ENCODE assay signal across 8 cellular contexts in genomic region chr13:20191902-20192469, GRCh38. TPM values are rescaled to one million over a fixed set of nuclear protein-coding genes. Genes with fewer than 3 reads are reported as not detected.
DNase-seq lines count a peak whose midpoint lies in the region; ATAC-seq and TF ChIP-seq lines count a peak whose summit lies in the region.

No MANE protein-coding gene starts in this region.

- no peak overlapping the region for H2BK12ac ChIP-seq in trophoblast cell (ENCODE audit: low read length)

- intact Hi-C loops in Right ventricle myocardium superior (cut with DNase I) (no loop called here), cardiac septum (cut with DNase I) (loop anchor here (10.0 kb wide), 1 partner anchor 733 kb away; no protein-coding TSS in a partner anchor), activated B cell treated with CpG ODN at 0.5 μM for 24 hours (cut with micrococcal nuclease) (loop anchor here (1.0 to 10.0 kb wide), 3 partner anchors 10 to 513 kb away; partner anchors contain the start of gene IL17D), head of caudate nucleus (cut with DNase I) (loop anchor here (10.0 kb wide), 1 partner anchor 293 kb away; no protein-coding TSS in a partner anchor)

- no peak for TF ChIP-seq CTCF in activated B cell treated with CpG ODN at 0.5 μM for 24 hours (IDR thresholded peaks at IDR 0.05)
- TF ChIP-seq CTCF in glutamatergic neuron (IDR thresholded peaks at IDR 0.05; ENCODE audit: partially characterized antibody, unreplicated experiment) = no peak

- no peaks in the 10 kb centered on the region for H3K79me1 ChIP-seq in trophoblast cell (ENCODE audit: low read length)

- H3K27ac ChIP-seq in trophoblast cell (ENCODE audit: low read depth, low read length) = no peak overlapping the region

- ATAC-seq in Right ventricle myocardium superior (ENCODE audit: poor library complexity) (peak; percentile 36), activated B cell treated with CpG ODN at 0.5 μM for 24 hours (ENCODE audit: low read depth) (no peak)

- H3K14ac ChIP-seq in trophoblast cell (ENCODE audit: low read length) = no peak overlapping the region

- no peak overlapping the region for H3K9ac ChIP-seq in trophoblast cell (ENCODE audit: low read length)

- no peak overlapping the region for H2BK5ac ChIP-seq in trophoblast cell (ENCODE audit: low read depth, low read length, poor library complexity)

- H3K9me3 Mint-ChIP-seq in activated B cell treated with CpG ODN at 0.5 μM for 24 hours (no peaks in the 10 kb centered on the region), glutamatergic neuron (ENCODE audit: unreplicated experiment) (no peaks in the 10 kb centered on the region)

- H2BK120ac ChIP-seq in trophoblast cell (ENCODE audit: insufficient read depth, low read length, poor library complexity) = no peak overlapping the region

- H3K27me3 ChIP-seq in trophoblast cell (ENCODE audit: insufficient read depth, low read length) = peaks cover 26% of the 10 kb centered on the region

- no peaks in the 10 kb centered on the region for H3K36me3 ChIP-seq in trophoblast cell (ENCODE audit: control insufficient read depth in 1 of 2, insufficient read depth in 2 of 2, low read length in 2 of 2)

- H3K4me1 Mint-ChIP-seq in activated B cell treated with CpG ODN at 0.5 μM for 24 hours (peaks cover 20% of the 10 kb centered on the region), glutamatergic neuron (ENCODE audit: low read depth, unreplicated experiment) (peaks cover 2% of the 10 kb centered on the region)

- POLR2A ChIA-PET in activated B cell treated with CpG ODN at 0.5 μM for 24 hours (lab: Charles Lee) = no interaction called here

- no CpG with 5 or more reads among the region's 36 CpGs for WGBS in trophoblast cell (ENCODE audit: extremely low coverage, insufficient coverage, insufficient read length)

- no peaks in the 10 kb centered on the region for H3K79me2 ChIP-seq in trophoblast cell (ENCODE audit: control insufficient read depth, insufficient read depth, low read length, poor library complexity)

- H3K27me3 Mint-ChIP-seq in activated B cell treated with CpG ODN at 0.5 μM for 24 hours (peaks cover 49% of the 10 kb centered on the region), glutamatergic neuron (ENCODE audit: unreplicated experiment) (peaks cover 18% of the 10 kb centered on the region)

- no peak overlapping the region for H4K12ac ChIP-seq in trophoblast cell (ENCODE audit: low read depth, low read length)

- no peak overlapping the region for H3K4ac ChIP-seq in trophoblast cell (ENCODE audit: low read depth, low read length)

- DNase-seq in Right ventricle myocardium superior (no peak), cardiac septum (ENCODE audit: low spot score) (no peak), activated B cell treated with CpG ODN at 0.5 μM for 24 hours (no peak), glutamatergic neuron (no peak), trophoblast cell (peak; percentile 20 to 68), ureter (ENCODE audit: low spot score) (no peak), head of caudate nucleus (no peak), NCI-H2171 treated with DMSO at 0.1 percent for 48 hours (lab: John Stamatoyannopoulos, UW) (no peak)

- no peaks in the 10 kb centered on the region for H3K9me3 ChIP-seq in trophoblast cell (ENCODE audit: insufficient read depth, low read depth, low read length)

- peak overlapping the region; percentile 64 for H3K4me3 ChIP-seq in trophoblast cell (ENCODE audit: low read depth, low read length)

- peak overlapping the region; percentile 98 for H3K4me2 ChIP-seq in trophoblast cell (ENCODE audit: low read length)

- CTCF ChIA-PET in activated B cell treated with CpG ODN at 0.5 μM for 24 hours (lab: Charles Lee) = interaction anchor here (1.1 kb wide), 1 partner anchor 13 kb away, joined by 4 read pairs; no protein-coding TSS in a partner anchor

- H3K18ac ChIP-seq in trophoblast cell (ENCODE audit: low read length) = no peak overlapping the region

- no peak overlapping the region for H3K23ac ChIP-seq in trophoblast cell (ENCODE audit: low read length)

- no peak overlapping the region for H4K91ac ChIP-seq in trophoblast cell (ENCODE audit: low read depth, low read length)

- no peak overlapping the region for H2AK5ac ChIP-seq in trophoblast cell (ENCODE audit: low read length)

- no peak overlapping the region for H4K8ac ChIP-seq in trophoblast cell (ENCODE audit: low read depth, low read length)

- H3K4me3 Mint-ChIP-seq in activated B cell treated with CpG ODN at 0.5 μM for 24 hours (peak overlapping the region; percentile 64), glutamatergic neuron (ENCODE audit: unreplicated experiment) (peak overlapping the region; percentile 69)

- peak overlapping the region; percentile 37 for H2AFZ ChIP-seq in trophoblast cell (ENCODE audit: insufficient read depth, low read length, poor library complexity)

- peaks cover 0 to 10% of the 10 kb centered on the region in 2 experiments for H3K4me1 ChIP-seq in trophoblast cell (ENCODE audit: control insufficient read depth in 1 of 2, insufficient read depth in 2 of 2, low read length in 2 of 2)

- H3K27ac Mint-ChIP-seq in activated B cell treated with CpG ODN at 0.5 μM for 24 hours (no peak overlapping the region), glutamatergic neuron (ENCODE audit: unreplicated experiment) (no peak overlapping the region)

- H3K36me3 Mint-ChIP-seq in activated B cell treated with CpG ODN at 0.5 μM for 24 hours (ENCODE audit: low read depth) = no peaks in the 10 kb centered on the region
- H3K36me3 Mint-ChIP-seq in glutamatergic neuron (ENCODE audit: unreplicated experiment) = peaks cover 6% of the 10 kb centered on the region

RNA-seq across cellular contexts. Expression of gene GJB2, which starts 0.8 kb away (rescaled TPM):
- total RNA-seq in Right ventricle myocardium superior = 0.38 TPM
- 0.46 TPM for total RNA-seq in cardiac septum
- not detected in 2 replicates for total RNA-seq in activated B cell treated with CpG ODN at 0.5 μM for 24 hours
- total RNA-seq in glutamatergic neuron (ENCODE audit: unreplicated experiment) = not detected
- polyA plus RNA-seq in trophoblast cell (2013) = 2.8 and 2.9 TPM in 2 replicates
- total RNA-seq in ureter = 4.9 TPM

RNA-seq across cellular contexts. Expression of gene GJA3, which starts 31.1 kb away (rescaled TPM):
- total RNA-seq in Right ventricle myocardium superior (13.9 TPM), cardiac septum (25.9 TPM), activated B cell treated with CpG ODN at 0.5 μM for 24 hours (0.09 and 0.10 TPM in 2 replicates), glutamatergic neuron (ENCODE audit: unreplicated experiment) (not detected), ureter (0.13 TPM)
- polyA plus RNA-seq in trophoblast cell (2013) = 0.05 and 0.07 TPM in 2 replicates

RNA-seq across cellular contexts. Expression of gene GJB6, which starts 40.1 kb away (rescaled TPM):
- not detected for total RNA-seq in Right ventricle myocardium superior
- not detected for total RNA-seq in cardiac septum
- total RNA-seq in activated B cell treated with CpG ODN at 0.5 μM for 24 hours = not detected in 2 replicates
- total RNA-seq in glutamatergic neuron (ENCODE audit: unreplicated experiment) = not detected
- 0.37 and 0.44 TPM in 2 replicates for polyA plus RNA-seq in trophoblast cell (2013)
- 17.3 TPM for total RNA-seq in ureter

Comparison
In these comparisons a context has a peak if more than half of its experiments do, and no peak if none do; other contexts are left out.
1. DNase-seq: peak in trophoblast cell (2 of 2); none in Right ventricle myocardium superior (single experiment), cardiac septum (single experiment), activated B cell treated with CpG ODN at 0.5 μM for 24 hours (single experiment), glutamatergic neuron (single experiment), ureter (single experiment), head of caudate nucleus (0 of 42) and NCI-H2171 treated with DMSO at 0.1 percent for 48 hours (single experiment).
2. RNA of gene GJA3, which starts 31.1 kb away (total RNA-seq): 25.9 TPM in cardiac septum (single experiment) and 13.9 TPM in Right ventricle myocardium superior (single experiment); 0.13 TPM in ureter (single experiment), 0.09 to 0.10 TPM in activated B cell treated with CpG ODN at 0.5 μM for 24 hours and not detected in glutamatergic neuron (single experiment); every median in the first group is over 10 times any median in the second.
3. RNA of gene GJB6, which starts 40.1 kb away (total RNA-seq): 17.3 TPM in ureter (single experiment); not detected in Right ventricle myocardium superior (single experiment), not detected in cardiac septum (single experiment), not detected in activated B cell treated with CpG ODN at 0.5 μM for 24 hours and not detected in glutamatergic neuron (single experiment); every median in the first group is over 10 times any median in the second.